In the genomic region with DNA sequence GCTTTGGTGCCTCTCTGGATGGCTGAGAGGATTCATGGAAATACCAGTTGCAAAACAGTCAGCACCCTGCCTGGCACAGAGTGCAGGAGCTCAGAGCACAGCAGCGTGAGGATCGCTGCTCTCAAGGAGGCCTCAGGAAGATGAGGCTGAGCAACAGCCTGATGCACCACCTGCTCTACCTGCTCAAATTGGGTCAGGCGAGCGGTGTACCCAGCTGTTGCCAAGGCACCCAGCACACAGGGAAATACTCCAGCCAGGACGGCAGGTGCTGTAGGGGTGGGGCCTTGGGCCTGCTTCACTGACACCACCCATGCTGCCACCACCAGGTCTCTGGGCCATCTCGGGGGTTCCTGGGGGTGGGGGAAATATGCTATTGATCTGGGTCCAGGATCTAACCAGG, we compare ENCODE assay signal across 9 cellular contexts. TPM values are rescaled to one million over a fixed set of nuclear protein-coding genes. Genes with fewer than 3 reads are reported as not detected.
DNase-seq lines count a peak whose midpoint lies in the region; ATAC-seq lines count a peak whose summit lies in the region.
"Had no signal": no experiment of that assay in that cellular context is flagged by ENCODE, and none has a peak within 500 bp of the region (broad histone marks: within the 10 kb centered on the region; RNA-seq: fewer than 3 reads in every experiment).

No MANE protein-coding gene starts in this region.

- peak overlapping the region; percentile 99 for H3K27ac Mint-ChIP-seq in activated naive CD8-positive, alpha-beta T cell
- peak overlapping the region in 4 of 6 donors; percentile 47 to 82 (median 57) for H3K27ac Mint-ChIP-seq in naive B cell
- H3K27ac Mint-ChIP-seq in immature natural killer cell: peak overlapping the region in 1 of 6 donors; percentile 29

- H3K36me3 Mint-ChIP-seq in activated naive CD8-positive, alpha-beta T cell: no peaks in the 10 kb centered on the region
- no peaks in the 10 kb centered on the region for H3K36me3 Mint-ChIP-seq in naive B cell
- H3K36me3 Mint-ChIP-seq in immature natural killer cell: no peaks in the 10 kb centered on the region

- peaks cover 66% of the 10 kb centered on the region for H3K4me1 Mint-ChIP-seq in activated naive CD8-positive, alpha-beta T cell (ENCODE audit: low read depth)
- H3K4me1 Mint-ChIP-seq in naive B cell (peaks cover 53 to 84% (median 74%) of the 10 kb centered on the region in 3 donors), immature natural killer cell (peaks cover 43 to 50% of the 10 kb centered on the region in 2 donors)

- no peak for ATAC-seq in naive B cell (ENCODE audit: low read depth in 2 of 2)
- no peak for ATAC-seq in GM21825 (IDR thresholded peaks at IDR 0.05; ENCODE audit: unreplicated experiment)
- no peak for ATAC-seq in HG03469 (IDR thresholded peaks at IDR 0.05; ENCODE audit: unreplicated experiment)
- ATAC-seq: K562 had no signal

- DNase-seq in COR-L47 (lab: John Stamatoyannopoulos, UW): peak; percentile 83
- DNase-seq in NCI-H187 treated with DMSO at 0.1 percent for 48 hours (lab: John Stamatoyannopoulos, UW): peak; percentile 48
- no peak for DNase-seq in naive B cell
- DNase-seq in immature natural killer cell: no peak
- DNase-seq in KG1 (lab: John Stamatoyannopoulos, UW): no peak

- H3K4me3 Mint-ChIP-seq in activated naive CD8-positive, alpha-beta T cell: peak overlapping the region; percentile 96
- H3K4me3 Mint-ChIP-seq in naive B cell (peak overlapping the region in 5 of 8 donors; percentile 21 to 97 (median 63)), immature natural killer cell (no peak overlapping the region)

- no peaks in the 10 kb centered on the region for H3K27me3 Mint-ChIP-seq in activated naive CD8-positive, alpha-beta T cell
- H3K27me3 Mint-ChIP-seq in naive B cell (no peaks in the 10 kb centered on the region), immature natural killer cell (ENCODE audit: low read depth in 3 of 3) (peaks cover 2 to 7% (median 4%) of the 10 kb centered on the region in 3 donors)

- H3K9me3 Mint-ChIP-seq in activated naive CD8-positive, alpha-beta T cell (ENCODE audit: low read depth): no peaks in the 10 kb centered on the region
- H3K9me3 Mint-ChIP-seq in naive B cell (no peaks in the 10 kb centered on the region), immature natural killer cell (no peaks in the 10 kb centered on the region)

RNA-seq across cellular contexts. Expression of gene EEIG1, which starts 4.3 kb away (rescaled TPM):
- polyA plus RNA-seq in naive B cell (ENCODE audit: low read depth in 6 of 6) (10 to 100 TPM; 12.3 to 36.9 (median 21.6) TPM), immature natural killer cell (10 to 100 TPM in 2 of 3 donors, 1 to 10 TPM in 1; 7.6 to 19.6 (median 14.7) TPM)

RNA-seq across cellular contexts. Expression of gene DPM2, which starts 38.8 kb away (rescaled TPM):
- polyA plus RNA-seq in naive B cell (ENCODE audit: low read depth in 6 of 6) (10 to 100 TPM; 46.3 to 78.7 (median 54.2) TPM), immature natural killer cell (10 to 100 TPM; 48.0 to 79.7 (median 59.8) TPM)

RNA-seq across cellular contexts. Expression of gene PIP5KL1, which starts 45.9 kb away (rescaled TPM):
- polyA plus RNA-seq in naive B cell (ENCODE audit: low read depth in 6 of 6) (1 to 10 TPM in 1 of 6 donors, under 1 TPM in 1, not detected in 4; 0.73 to 1.0 TPM), immature natural killer cell (under 1 TPM in 2 of 3 donors, not detected in 1; 0.14 to 0.18 TPM)

RNA-seq across cellular contexts. Expression of gene ST6GALNAC4, which starts 59.7 kb away (rescaled TPM):
- polyA plus RNA-seq in naive B cell (ENCODE audit: low read depth in 6 of 6): 10 to 100 TPM; 19.7 to 36.6 (median 25.0) TPM
- polyA plus RNA-seq in immature natural killer cell: 10 to 100 TPM in 1 of 3 donors, 1 to 10 TPM in 2; 8.7 to 20.1 (median 9.1) TPM

Comparison
In these comparisons a context has a peak if more than half of its experiments do, and no peak if none do; other contexts are left out.
1. DNase-seq: peak in COR-L47 (single experiment) and NCI-H187 treated with DMSO at 0.1 percent for 48 hours (single experiment); none in naive B cell (single experiment), immature natural killer cell (0 of 3) and KG1 (single experiment).
2. H3K4me3 Mint-ChIP-seq: peak in activated naive CD8-positive, alpha-beta T cell (single experiment) and naive B cell (5 of 8); none in immature natural killer cell (0 of 5).